In genomic region chr9:77276799-77277198, GRCh38 we compare ENCODE assay signal across 24 cellular contexts.
"Had no signal": no experiment of that assay in that cellular context is flagged by ENCODE, and none has a peak within 500 bp of the region (broad histone marks: within the 10 kb centered on the region; RNA-seq: fewer than 3 reads in every experiment).

No MANE protein-coding gene starts in this region.

- H3K9me3 ChIP-seq: adrenal gland, ascending aorta, esophagus squamous epithelium, gastroesophageal sphincter, heart right ventricle, neutrophil, pancreas, tibial artery had no signal

- H3K27me3 Mint-ChIP-seq: activated CD4-positive, alpha-beta T cell treated with anti-CD3 and anti-CD28 coated beads, Interleukin-2, amount 10 ng/mL, durations not matched to agents 7 days and 5 days; activated naive CD8-positive, alpha-beta T cell; activated T-helper 17 cell treated with anti-CD3 and anti-CD28 coated beads, Interleukin-2, amount 50 U/mL, for 72 hours; central memory CD8-positive, alpha-beta T cell; stimulated activated naive CD8-positive, alpha-beta T cell treated with anti-CD3 and anti-CD28 coated beads, Interleukin-15, amount 100 ng/mL, for 72 hours; T-helper 17 cell had no signal

- H3K4me1 ChIP-seq: ascending aorta, gastroesophageal sphincter, pancreas, tibial artery had no signal

- H3K9me3 Mint-ChIP-seq: activated CD4-positive, alpha-beta T cell treated with anti-CD3 and anti-CD28 coated beads, Interleukin-2, amount 10 ng/mL, durations not matched to agents 7 days and 5 days; activated T-helper 17 cell treated with anti-CD3 and anti-CD28 coated beads, Interleukin-2, amount 50 U/mL, for 72 hours; central memory CD8-positive, alpha-beta T cell; nephron; stimulated activated naive CD8-positive, alpha-beta T cell treated with anti-CD3 and anti-CD28 coated beads, Interleukin-15, amount 100 ng/mL, for 72 hours had no signal

- H3K4me3 ChIP-seq: adrenal gland, ascending aorta, esophagus squamous epithelium, gastroesophageal sphincter, heart right ventricle, pancreas, tibial artery had no signal

- H3K27ac ChIP-seq: adrenal gland, ascending aorta, esophagus squamous epithelium, gastroesophageal sphincter, heart right ventricle, neutrophil, pancreas, tibial artery had no signal

- H3K27me3 ChIP-seq: adrenal gland, ascending aorta, esophagus squamous epithelium, gastroesophageal sphincter, heart right ventricle, neutrophil, pancreas, tibial artery had no signal

- H3K4me1 Mint-ChIP-seq: activated T-helper 17 cell treated with anti-CD3 and anti-CD28 coated beads, Interleukin-2, amount 50 U/mL, for 72 hours; central memory CD8-positive, alpha-beta T cell; nephron; stimulated activated naive CD8-positive, alpha-beta T cell treated with anti-CD3 and anti-CD28 coated beads, Interleukin-15, amount 100 ng/mL, for 72 hours had no signal

- H3K4me3 Mint-ChIP-seq: activated CD4-positive, alpha-beta T cell treated with anti-CD3 and anti-CD28 coated beads, Interleukin-2, amount 10 ng/mL, durations not matched to agents 7 days and 5 days; activated CD8-positive, alpha-beta T cell treated with anti-CD3 and anti-CD28 coated beads, Interleukin-2, amount 10 ng/mL, durations not matched to agents 7 days and 5 days; activated naive CD8-positive, alpha-beta T cell; activated T-helper 17 cell treated with anti-CD3 and anti-CD28 coated beads, Interleukin-2, amount 50 U/mL, for 72 hours; central memory CD8-positive, alpha-beta T cell; nephron; stimulated activated naive CD8-positive, alpha-beta T cell treated with anti-CD3 and anti-CD28 coated beads, Interleukin-15, amount 100 ng/mL, for 72 hours; T-helper 17 cell had no signal

- H3K27ac Mint-ChIP-seq: activated CD4-positive, alpha-beta T cell treated with anti-CD3 and anti-CD28 coated beads, Interleukin-2, amount 10 ng/mL, durations not matched to agents 7 days and 5 days; activated CD8-positive, alpha-beta T cell treated with anti-CD3 and anti-CD28 coated beads, Interleukin-2, amount 10 ng/mL, durations not matched to agents 7 days and 5 days; activated naive CD8-positive, alpha-beta T cell; activated T-helper 17 cell treated with anti-CD3 and anti-CD28 coated beads, Interleukin-2, amount 50 U/mL, for 72 hours; nephron; stimulated activated naive CD8-positive, alpha-beta T cell treated with anti-CD3 and anti-CD28 coated beads, Interleukin-15, amount 100 ng/mL, for 72 hours; T-helper 17 cell had no signal

- DNase-seq: activated CD4-positive, alpha-beta T cell treated with anti-CD3 and anti-CD28 coated beads, Interleukin-2, amount 10 ng/mL, durations not matched to agents 7 days and 5 days; activated CD8-positive, alpha-beta T cell treated with anti-CD3 and anti-CD28 coated beads, Interleukin-2, amount 10 ng/mL, durations not matched to agents 7 days and 5 days; activated naive CD4-positive, alpha-beta T cell; activated T-cell treated with anti-CD3 and anti-CD28 coated beads, Interleukin-2, amount 50 U/mL, for 1 hour; adrenal gland; esophagus squamous epithelium; heart right ventricle; islet precursor cell; left cardiac atrium; pancreas; right cardiac atrium; stimulated activated CD4-positive, alpha-beta T cell treated with anti-CD3 and anti-CD28 coated beads, Interleukin-12 subunit alpha, Interleukin-12 subunit beta, amount 100 ng/mL, for 4 hours; stimulated activated CD4-positive, alpha-beta T cell treated with anti-CD3 and anti-CD28 coated beads, Interleukin-1b, Interleukin-23, amount 100 ng/mL, for 48 hours; stimulated activated naive CD8-positive, alpha-beta T cell treated with anti-CD3 and anti-CD28 coated beads, Interleukin-15, amount 100 ng/mL, for 72 hours; T-helper 17 cell; tibial artery had no signal

- ATAC-seq: activated CD4-positive, CD25-positive, alpha-beta regulatory T cell treated with anti-CD3 and anti-CD28 coated beads, Interleukin-2, amount 50 U/mL, for 24 hours; activated CD8-positive, alpha-beta T cell treated with anti-CD3 and anti-CD28 coated beads, Interleukin-2, amount 10 ng/mL, durations not matched to agents 7 days and 5 days; activated T-helper 17 cell treated with anti-CD3 and anti-CD28 coated beads, Interleukin-2, amount 50 U/mL, for 72 hours; gastroesophageal sphincter; heart right ventricle; left cardiac atrium; pancreas; right cardiac atrium; stimulated activated naive CD8-positive, alpha-beta T cell treated with anti-CD3 and anti-CD28 coated beads, Interleukin-15, amount 100 ng/mL, for 72 hours; T-helper 17 cell had no signal

- H3K36me3 ChIP-seq: adrenal gland, neutrophil, pancreas had no signal
